In genomic region chr15:55168350-55168974, GRCh38 we compare ENCODE assay signal across 8 cellular contexts. TPM values are rescaled to one million over a fixed set of nuclear protein-coding genes. Genes with fewer than 3 reads are reported as not detected.
DNase-seq lines count a peak whose midpoint lies in the region; ATAC-seq and TF ChIP-seq lines count a peak whose summit lies in the region.

No MANE protein-coding gene starts in this region.

- H3K36me3 ChIP-seq in cardiac muscle cell: no peaks in the 10 kb centered on the region

- no peak for ATAC-seq in Right ventricle myocardium inferior
- ATAC-seq in HG02840 (IDR thresholded peaks at IDR 0.05; ENCODE audit: low FRiP score, unreplicated experiment): peak; percentile 83

- H3K27ac ChIP-seq in cardiac muscle cell: no peak overlapping the region

- H3K9me3 ChIP-seq in cardiac muscle cell (ENCODE audit: low read depth): no peaks in the 10 kb centered on the region

- DNase-seq in cardiac muscle cell (ENCODE audit: low read depth in 1 of 2, low spot score in 1 of 2): peak; percentile 74 to 82
- no peak for DNase-seq in Right ventricle myocardium inferior (ENCODE audit: missing footprints)
- peak; percentile 12 for DNase-seq in NCI-H146 treated with DMSO at 0.1 percent for 48 hours (lab: John Stamatoyannopoulos, UW; ENCODE audit: unreplicated experiment)
- peak in 4 of 5 donors; percentile 14 to 56 (median 28) for DNase-seq in T-helper 1 cell
- peak; percentile 24 for DNase-seq in astrocyte of the cerebellum (ENCODE audit: low read depth)
- peak; percentile 86 for DNase-seq in iPS-NIHi11 (ENCODE audit: low spot score)
- DNase-seq in stimulated activated CD4-positive, alpha-beta T cell treated with anti-CD3 and anti-CD28 coated beads, Interleukin-15, amount 100 ng/mL, for 24 hours: peak; percentile 73

- H3K27me3 ChIP-seq in cardiac muscle cell: no peaks in the 10 kb centered on the region

- TF ChIP-seq CTCF in cardiac muscle cell (IDR thresholded peaks at IDR 0.05; ENCODE audit: low read depth, low read length) (peak; percentile 89), astrocyte of the cerebellum (IDR thresholded peaks at IDR 0.05; ENCODE audit: low read depth, low read length, missing control alignments) (peak; percentile 92)

- intact Hi-C loops in Right ventricle myocardium inferior (cut with DNase I): no loop called here

- in situ Hi-C loops in astrocyte of the cerebellum (cut with HindIII; ENCODE audit: low sequenced_read_pairs): no loop called here

- no peaks in the 10 kb centered on the region for H3K4me1 ChIP-seq in cardiac muscle cell (ENCODE audit: low read depth)

- no peak overlapping the region for H3K4me3 ChIP-seq in cardiac muscle cell
- no peak overlapping the region for H3K4me3 ChIP-seq in astrocyte of the cerebellum (ENCODE audit: low read depth, low read length)

RNA-seq across cellular contexts. Expression of gene RSL24D1, which starts 28.3 kb away (rescaled TPM):
- total RNA-seq in cardiac muscle cell (30.3 and 45.8 TPM in 2 replicates), Right ventricle myocardium inferior (41.0 TPM)
- 46.1 and 69.7 TPM in 2 replicates for polyA plus RNA-seq in cardiac muscle cell
